ENCODE assay signal across 28 cellular contexts in genomic region chr4:113053883-113054282, GRCh38.
"Had no signal": no experiment of that assay in that cellular context is flagged by ENCODE, and none has a peak within 500 bp of the region (broad histone marks: within the 10 kb centered on the region; RNA-seq: fewer than 3 reads in every experiment).

No MANE protein-coding gene starts in this region.

- H3K36me3 ChIP-seq: left ventricle myocardium inferior, neural progenitor cell, neutrophil, suprapubic skin, thoracic aorta, tibial artery, upper lobe of right lung had no signal

- H3K36me3 Mint-ChIP-seq: mesothelial cell of epicardium, naive B cell, natural killer cell, neural progenitor cell had no signal

- H3K4me2 ChIP-seq: hepatocyte had no signal

- DNase-seq: islet precursor cell; left ventricle myocardium inferior; mesendoderm; naive B cell; natural killer cell; nephron progenitor cell; occipital lobe; psoas muscle; right cardiac atrium; stimulated activated CD4-positive, alpha-beta T cell treated with anti-CD3 and anti-CD28 coated beads, Interleukin-12 subunit alpha, Interleukin-12 subunit beta, amount 100 ng/mL, for 4 hours; stimulated activated CD4-positive, alpha-beta T cell treated with anti-CD3 and anti-CD28 coated beads, Interleukin-15, amount 100 ng/mL, for 24 hours; stimulated activated CD4-positive, alpha-beta T cell treated with anti-CD3 and anti-CD28 coated beads, Interleukin-2, amount 100 ng/mL, for 24 hours; stimulated activated CD4-positive, alpha-beta T cell treated with anti-CD3 and anti-CD28 coated beads, Interleukin-4, amount 100 ng/mL, for 1 hour; stimulated activated naive CD4-positive, alpha-beta T cell; tibial artery; trophoblast cell; upper lobe of right lung had no signal

- H3K27me3 ChIP-seq: hepatocyte, neural progenitor cell, neutrophil, suprapubic skin, tibial artery, upper lobe of right lung had no signal

- H3K4me3 Mint-ChIP-seq: mesothelial cell of epicardium; naive B cell; natural killer cell; nephron progenitor cell; neural progenitor cell; stimulated activated naive CD8-positive, alpha-beta T cell treated with anti-CD3 and anti-CD28 coated beads, Interleukin-15, Interleukin-2, amounts not matched to agents 100 ng/mL and 50 ng/mL, for 24 hours had no signal

- H3K27ac ChIP-seq: hepatocyte, left ventricle myocardium inferior, neural progenitor cell, neutrophil, psoas muscle, skin epidermis, suprapubic skin, thoracic aorta, tibial artery, upper lobe of right lung had no signal

- H3K4me1 ChIP-seq: suprapubic skin, upper lobe of right lung had no signal

- H3K4me1 Mint-ChIP-seq: naive B cell, natural killer cell, neural progenitor cell had no signal

- H3K4me3 ChIP-seq: hepatocyte, left ventricle myocardium inferior, lung, neural progenitor cell, psoas muscle, skin epidermis, suprapubic skin, thoracic aorta, tibial artery, upper lobe of right lung had no signal

- H2AFZ ChIP-seq: hepatocyte, neural progenitor cell, parathyroid adenoma had no signal

- ATAC-seq: natural killer cell, psoas muscle, right cardiac atrium, sciatic nerve, upper lobe of right lung had no signal

- H3K27ac Mint-ChIP-seq: mesothelial cell of epicardium; naive B cell; natural killer cell; nephron progenitor cell; neural progenitor cell; stimulated activated naive CD8-positive, alpha-beta T cell treated with anti-CD3 and anti-CD28 coated beads, Interleukin-15, Interleukin-2, amounts not matched to agents 100 ng/mL and 50 ng/mL, for 24 hours had no signal

- H3K9ac ChIP-seq: neural progenitor cell, parathyroid adenoma had no signal

- H3K9me3 ChIP-seq: left ventricle myocardium inferior, neutrophil, psoas muscle, suprapubic skin, thoracic aorta, tibial artery, upper lobe of right lung had no signal

- H3K79me2 ChIP-seq: hepatocyte had no signal

- H3K9me3 Mint-ChIP-seq: mesothelial cell of epicardium; nephron progenitor cell; stimulated activated naive CD8-positive, alpha-beta T cell treated with anti-CD3 and anti-CD28 coated beads, Interleukin-15, Interleukin-2, amounts not matched to agents 100 ng/mL and 50 ng/mL, for 24 hours had no signal
